23 cellular contexts compared by ENCODE assay signal in genomic region chr7:133102276-133103060, GRCh38.
"Had no signal": no experiment of that assay in that cellular context is flagged by ENCODE, and none has a peak within 500 bp of the region (broad histone marks: within the 10 kb centered on the region; RNA-seq: fewer than 3 reads in every experiment).

No MANE protein-coding gene starts in this region.

- H3K4me2 ChIP-seq: neural progenitor cell had no signal

- H3K79me2 ChIP-seq: parathyroid adenoma had no signal

- H3K9ac ChIP-seq: neural progenitor cell, parathyroid adenoma had no signal

- H3K36me3 ChIP-seq: neural progenitor cell, right lobe of liver, thoracic aorta, tibial nerve, upper lobe of left lung, uterus had no signal

- H3K27ac ChIP-seq: dorsolateral prefrontal cortex, neural progenitor cell, parathyroid adenoma, right lobe of liver, thoracic aorta, tibial nerve, upper lobe of left lung, uterus had no signal

- H2AFZ ChIP-seq: neural progenitor cell, parathyroid adenoma had no signal

- FAIRE-seq: frontal cortex, small intestine had no signal

- H3K9me3 ChIP-seq: right lobe of liver, thoracic aorta, upper lobe of left lung, uterus had no signal

- H3K4me1 ChIP-seq: neural progenitor cell, parathyroid adenoma, right lobe of liver, tibial nerve, uterus had no signal

- DNase-seq: dorsolateral prefrontal cortex; effector CD4-positive, alpha-beta T cell; hypothalamus; immature natural killer cell; islet precursor cell; kidney glomerular epithelial cell; left colon; left ventricle myocardium superior; mesenchymal stem cell; midbrain; naive thymus-derived CD4-positive, alpha-beta T cell; right lobe of liver; small intestine; stimulated activated CD4-positive, alpha-beta T cell treated with anti-CD3 and anti-CD28 coated beads, Interleukin-15, amount 100 ng/mL, for 24 hours; stimulated activated CD4-positive, alpha-beta T cell treated with anti-CD3 and anti-CD28 coated beads, Interleukin-2, amount 100 ng/mL, for 48 hours; stimulated activated naive B cell treated with anti-CD40 and anti-IgM and Interleukin-4, amounts not matched to agents 10 μg/mL and 1 μg/mL and 100 μg/mL, for 72 hours; upper lobe of left lung; uterus had no signal

- H3K4me3 ChIP-seq: dorsolateral prefrontal cortex, neural progenitor cell, right lobe of liver, thoracic aorta, tibial nerve, upper lobe of left lung, uterus had no signal

- H3K27me3 ChIP-seq: dorsolateral prefrontal cortex, neural progenitor cell, right lobe of liver, tibial nerve, upper lobe of left lung, uterus had no signal

- ATAC-seq: left colon; left ventricle myocardium superior; naive thymus-derived CD4-positive, alpha-beta T cell; right lobe of liver; stimulated activated naive B cell treated with anti-CD40 and anti-IgM and Interleukin-4, amounts not matched to agents 10 μg/mL and 1 μg/mL and 100 μg/mL, for 72 hours had no signal
